Comparison of ENCODE assay signal across 18 cellular contexts in genomic region chr15:47355759-47356158, GRCh38.
A peak's percentile ranks its signal among the peaks of the same experiment; 100 is the strongest.
DNase-seq lines count a peak whose midpoint lies in the region; ATAC-seq and TF ChIP-seq lines count a peak whose summit lies in the region.
"Had no signal": no experiment of that assay in that cellular context is flagged by ENCODE, and none has a peak within 500 bp of the region (broad histone marks: within the 10 kb centered on the region; RNA-seq: fewer than 3 reads in every experiment).

No MANE protein-coding gene starts in this region.

- H3K79me1 ChIP-seq in IMR-90 (ENCODE audit: low read depth in 1 of 2, low read length in 2 of 2) = no peaks in the 10 kb centered on the region

- H4K8ac ChIP-seq in IMR-90 (ENCODE audit: low read depth in 2 of 2, low read length in 2 of 2) = no peak overlapping the region

- H3K14ac ChIP-seq in IMR-90 (replicated peaks; ENCODE audit: low read depth, low read length) = no peak overlapping the region

- no peak overlapping the region for H2BK120ac ChIP-seq in IMR-90 (ENCODE audit: low read depth, low read length)

- no peak overlapping the region for H3K27ac ChIP-seq in IMR-90 (ENCODE audit: insufficient read depth, low read length)
- H3K27ac ChIP-seq: A549 had no signal

- CTCF ChIA-PET in IMR-90 (lab: Yijun Ruan, JAX) = interaction anchor here (0.8 to 2.0 kb wide), 2 partner anchors 8 to 17 kb away, joined by 3 to 6 read pairs; no protein-coding TSS in a partner anchor

- POLR2A ChIA-PET in IMR-90 (lab: Charles Lee; ENCODE audit: unreplicated experiment) = no interaction called here

- no peak overlapping the region for H2AFZ ChIP-seq in IMR-90 (replicated peaks; ENCODE audit: low read length, poor library complexity)
- H2AFZ ChIP-seq: GM23338 had no signal

- no peaks in the 10 kb centered on the region for H3K27me3 ChIP-seq in IMR-90 (ENCODE audit: control insufficient read depth, insufficient read depth, low read length)

- H2BK20ac ChIP-seq in IMR-90 (ENCODE audit: low read depth, low read length) = no peak overlapping the region; the same call in 1 of the 2 replicates

- no peak for TF ChIP-seq CTCF in IMR-90 (conservative IDR thresholded peaks at IDR 0.05; ENCODE audit: low read depth, low read length)

- H4K5ac ChIP-seq in IMR-90 (ENCODE audit: low read depth, low read length) = no peak overlapping the region

- H3K9ac ChIP-seq in IMR-90 (ENCODE audit: low read depth, low read length) = no peak overlapping the region

- H4K91ac ChIP-seq in IMR-90 (ENCODE audit: insufficient read depth, low read depth, low read length) = no peak overlapping the region

- peaks cover 2% of the 10 kb centered on the region; the same call in 1 of the 2 replicates for H3K4me1 ChIP-seq in IMR-90 (ENCODE audit: control insufficient read depth, insufficient read depth, low read length)
- H3K4me1 ChIP-seq: A549 had no signal

- H3K23ac ChIP-seq in IMR-90 (ENCODE audit: low read depth, low read length) = no peak overlapping the region

- no TSS peak for BruUV-seq in IMR-90 (replicated peaks; lab: Mats Ljungman, UMichigan)

- H3K9me3 ChIP-seq in IMR-90 (ENCODE audit: control insufficient read depth, insufficient read depth, low read length) = no peaks in the 10 kb centered on the region
- H3K9me3 ChIP-seq: A549, HAP-1 had no signal

- TF ChIP-seq POLR2A in IMR-90 (IDR thresholded peaks at IDR 0.05; ENCODE audit: low read depth, low read length) (no peak), GM18505 (IDR thresholded peaks at IDR 0.05; ENCODE audit: borderline replicate concordance, extremely low read depth, insufficient read depth, insufficient read length) (no peak)

- no peak overlapping the region for H2AK9ac ChIP-seq in IMR-90 (replicated peaks; ENCODE audit: low read depth, low read length, poor library complexity)

- no peak overlapping the region; the same call in 1 of the 2 replicates for H3K4me2 ChIP-seq in IMR-90 (ENCODE audit: low read depth, low read length)
- H3K4me2 ChIP-seq: A549, GM23338 had no signal

- H2BK5ac ChIP-seq in IMR-90 (ENCODE audit: low read depth, low read length, poor library complexity, severe bottlenecking) = no peak overlapping the region

- no peaks in the 10 kb centered on the region for H3K36me3 ChIP-seq in IMR-90 (ENCODE audit: control insufficient read depth, insufficient read depth, low read length)
- H3K36me3 ChIP-seq: HAP-1 had no signal

- H4K20me1 ChIP-seq in IMR-90 (ENCODE audit: insufficient read depth, low read length) = no peaks in the 10 kb centered on the region

- no peak overlapping the region for H3K56ac ChIP-seq in IMR-90 (ENCODE audit: extremely low read depth, insufficient read depth, low read length)

- H3K9me1 ChIP-seq in IMR-90 (ENCODE audit: insufficient read depth, low read length) = no peaks in the 10 kb centered on the region

- in situ Hi-C loops in IMR-90 (cut with MboI; ENCODE audit: low sequenced_read_pairs) = no loop called here

- H2BK15ac ChIP-seq in IMR-90 (ENCODE audit: low read depth, low read length) = no peak overlapping the region

- H2AK5ac ChIP-seq in IMR-90 (ENCODE audit: low read depth, low read length) = no peak overlapping the region

- DNase-seq in IMR-90 (no peak), fibroblast of gingiva (ENCODE audit: low read depth) (peak; percentile 53), left kidney (ENCODE audit: low read depth, low spot score) (peak; percentile 7), GOT3 (lab: John Stamatoyannopoulos, UW) (no peak), GM19240 (ENCODE audit: insufficient read length, low spot score) (no peak)
- DNase-seq: 8988T; C1 segment of cervical spinal cord; Calu3; CD4-positive, alpha-beta memory T cell; COR-L47; DMS53; DMS79 treated with DMSO at 0.1 percent for 48 hours; GF-D8; HFFc6 had no signal

- H3K18ac ChIP-seq in IMR-90 (ENCODE audit: low read depth, low read length) = no peak overlapping the region

- dilution Hi-C loops in IMR-90 (cut with HindIII; ENCODE audit: low sequenced_read_pairs, unreplicated experiment) = no loop called here

- H3K4ac ChIP-seq in IMR-90 (ENCODE audit: low read depth, low read length) = no peak overlapping the region

- ATAC-seq in IMR-90 (ENCODE audit: low read depth) = peak; percentile 90
- ATAC-seq in GM18505 (IDR thresholded peaks at IDR 0.05; ENCODE audit: unreplicated experiment) = no peak
- ATAC-seq: A549, GM23338 had no signal

- intact Hi-C loops in IMR-90 (cut with micrococcal nuclease) = no loop called here

- TF ChIP-seq RAD21 in IMR-90 (IDR thresholded peaks at IDR 0.05; ENCODE audit: low read length) = no peak

- H3K4me3 ChIP-seq in IMR-90 (ENCODE audit: insufficient read depth, low read depth, low read length) = no peak overlapping the region
- H3K4me3 ChIP-seq: A549, GM23338, HAP-1 had no signal

TF ChIP-seq in IMR-90, 13 proteins besides CTCF, POLR2A, EP300 and RAD21:
- TF ChIP-seq CEBPB (IDR thresholded peaks at IDR 0.05; ENCODE audit: low read depth, low read length) (no peak), USF2 (IDR thresholded peaks at IDR 0.05; ENCODE audit: low read depth, low read length) (no peak), RCOR1 (IDR thresholded peaks at IDR 0.05; ENCODE audit: insufficient replicate concordance, low read length) (no peak), FOS (IDR thresholded peaks at IDR 0.05; ENCODE audit: low read depth, low read length) (no peak), MXI1 (IDR thresholded peaks at IDR 0.05; ENCODE audit: borderline replicate concordance, low read depth, low read length) (no peak), NFE2L2 (IDR thresholded peaks at IDR 0.05; ENCODE audit: low read depth, low read length) (no peak), RFX5 (IDR thresholded peaks at IDR 0.05; ENCODE audit: low read depth, low read length) (no peak), CHD1 (IDR thresholded peaks at IDR 0.05; ENCODE audit: low read depth, low read length) (no peak), BHLHE40 (IDR thresholded peaks at IDR 0.05; ENCODE audit: low read depth, low read length) (no peak), SMC3 (IDR thresholded peaks at IDR 0.05; ENCODE audit: low read depth, low read length) (no peak), ELK1 (IDR thresholded peaks at IDR 0.05; ENCODE audit: borderline replicate concordance, low read depth, low read length) (no peak), MAFK (IDR thresholded peaks at IDR 0.05; ENCODE audit: low read depth, low read length) (no peak), MAZ (IDR thresholded peaks at IDR 0.05; ENCODE audit: borderline replicate concordance, low read depth, low read length) (no peak)
TF ChIP-seq in IMR-90: peak in this region for 0.

Comparison
In these comparisons a context has a peak if more than half of its experiments do, and no peak if none do; other contexts are left out.
1. DNase-seq: peak in fibroblast of gingiva (single experiment) and left kidney (single experiment); none in IMR-90 (single experiment), GOT3 (single experiment) and GM19240 (single experiment).